Comparison of ENCODE assay signal across 8 cellular contexts in the genomic region with DNA sequence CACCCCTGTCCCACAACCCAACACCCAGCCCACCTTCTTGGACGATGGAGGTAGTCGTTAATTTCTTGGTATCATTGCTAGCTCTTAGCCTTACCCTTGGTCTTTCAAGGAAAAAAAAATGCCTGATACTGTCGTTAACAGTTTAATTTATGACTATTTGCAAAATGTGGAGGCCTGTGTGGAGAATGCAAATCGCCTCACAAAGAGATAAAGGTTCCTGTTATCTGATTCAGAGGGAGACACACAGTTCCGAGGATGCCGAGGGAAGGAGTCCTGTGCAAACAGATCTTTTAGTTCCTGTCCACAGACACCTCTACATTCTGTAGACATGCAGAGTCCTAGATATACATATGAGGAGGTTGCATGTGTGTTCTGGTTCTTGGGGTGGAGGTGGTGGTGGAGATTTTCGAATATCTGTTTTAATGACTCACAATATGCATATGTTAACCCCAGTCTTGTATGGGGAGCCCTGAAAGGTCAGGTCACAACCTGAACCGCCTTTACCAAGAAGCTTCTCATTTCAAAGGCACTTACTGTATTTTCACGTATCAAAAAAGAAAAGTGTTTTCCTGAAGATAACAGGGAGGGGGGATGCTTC. TPM values are rescaled to one million over a fixed set of nuclear protein-coding genes. Genes with fewer than 3 reads are reported as not detected.
DNase-seq lines count a peak whose midpoint lies in the region; ATAC-seq and TF ChIP-seq lines count a peak whose summit lies in the region.

No MANE protein-coding gene starts in this region.

- no peaks in the 10 kb centered on the region for H3K27me3 ChIP-seq in ascending aorta
- peaks cover 97% of the 10 kb centered on the region for H3K27me3 ChIP-seq in iPS-20b (ENCODE audit: insufficient read depth, low read length)
- H3K27me3 ChIP-seq in smooth muscle cell (ENCODE audit: low read depth), result peaks cover 63% of the 10 kb centered on the region

- H2AFZ ChIP-seq in smooth muscle cell (ENCODE audit: low read depth), result no peak overlapping the region

- 38% methylated on average over 9 of the region's 9 CpGs for WGBS in smooth muscle cell (ENCODE audit: low lambda C conversion rate)

- H3K9ac ChIP-seq in iPS-20b (ENCODE audit: low read depth, low read length) (no peak overlapping the region), smooth muscle cell (ENCODE audit: low read depth) (no peak overlapping the region)

- H3K36me3 Mint-ChIP-seq in activated T-cell treated with anti-CD3 and anti-CD28 coated beads, Interleukin-2, amount 50 U/mL, for 4 hours (ENCODE audit: insufficient read depth), result no peaks in the 10 kb centered on the region

- TF ChIP-seq CTCF in HEK293 (tag by site-specific recombination; IDR thresholded peaks at IDR 0.05), result no peak
- no peak for TF ChIP-seq CTCF in ascending aorta (IDR thresholded peaks at IDR 0.05)
- TF ChIP-seq CTCF in smooth muscle cell (IDR thresholded peaks at IDR 0.05; ENCODE audit: borderline replicate concordance, insufficient read depth, poor library complexity, severe bottlenecking), result no peak

- no peak overlapping the region for H3K4me3 Mint-ChIP-seq in activated T-cell treated with anti-CD3 and anti-CD28 coated beads, Interleukin-2, amount 50 U/mL, for 4 hours

- intact Hi-C loops in ascending aorta (cut with DNase I), result loop anchor here (10.0 kb wide), 2 partner anchors 461 to 921 kb away; no protein-coding TSS in a partner anchor

- H3F3A ChIP-seq in smooth muscle cell (ENCODE audit: low read depth), result no peaks in the 10 kb centered on the region

- H3K36me3 ChIP-seq in HEK293 (ENCODE audit: control insufficient read depth in 2 of 2, insufficient read depth in 1 of 2, low read length in 2 of 2), result peaks cover 3 to 39% of the 10 kb centered on the region in 2 experiments; a peak in 2 of 3 replicates
- peaks cover 4 to 34% of the 10 kb centered on the region in 2 donors for H3K36me3 ChIP-seq in ascending aorta
- no peaks in the 10 kb centered on the region for H3K36me3 ChIP-seq in iPS-20b (ENCODE audit: insufficient read depth, low read depth, low read length)
- H3K36me3 ChIP-seq in smooth muscle cell (ENCODE audit: low read depth), result no peaks in the 10 kb centered on the region

- peaks cover 55% of the 10 kb centered on the region for H3K79me2 ChIP-seq in smooth muscle cell (ENCODE audit: low read depth)

- H3K4me1 Mint-ChIP-seq in activated T-cell treated with anti-CD3 and anti-CD28 coated beads, Interleukin-2, amount 50 U/mL, for 4 hours (ENCODE audit: low read depth), result peaks cover 9% of the 10 kb centered on the region

- H4K20me1 ChIP-seq in smooth muscle cell (ENCODE audit: low read depth), result peaks cover 49% of the 10 kb centered on the region

- H3K9me3 Mint-ChIP-seq in activated T-cell treated with anti-CD3 and anti-CD28 coated beads, Interleukin-2, amount 50 U/mL, for 4 hours, result no peaks in the 10 kb centered on the region

- POLR2A ChIA-PET in HEK293 (lab: Yijun Ruan, JAX), result interaction anchor here (0.6 to 3.1 kb wide), 10 partner anchors 9 to 1787 kb away, joined by 3 to 24 read pairs (median 4); no protein-coding TSS in a partner anchor

- H3K9me3 ChIP-seq in HEK293 (ENCODE audit: control insufficient read depth, insufficient read depth, low read depth, low read length) (no peaks in the 10 kb centered on the region), ascending aorta (no peaks in the 10 kb centered on the region), iPS-20b (ENCODE audit: insufficient read depth, low read depth, low read length) (no peaks in the 10 kb centered on the region; the same call in 1 of the 2 replicates), smooth muscle cell (replicated peaks; ENCODE audit: low read depth) (no peaks in the 10 kb centered on the region)

- H3K27me3 Mint-ChIP-seq in activated T-cell treated with anti-CD3 and anti-CD28 coated beads, Interleukin-2, amount 50 U/mL, for 4 hours (ENCODE audit: low read depth), result peaks cover 82% of the 10 kb centered on the region

- H3K4me3 ChIP-seq in HEK293 (ENCODE audit: low read depth, low read length) (peak overlapping the region; percentile 86), ascending aorta (peak overlapping the region; percentile 95), iPS-20b (ENCODE audit: low read length) (peak overlapping the region; percentile 47), smooth muscle cell (peak overlapping the region; percentile 79)

- no peak for ATAC-seq in activated T-cell treated with anti-CD3 and anti-CD28 coated beads, Interleukin-2, amount 50 U/mL, for 4 hours
- no peak for ATAC-seq in HG02870 (IDR thresholded peaks at IDR 0.05; ENCODE audit: unreplicated experiment)

- DNase-seq in ascending aorta (ENCODE audit: low spot score in 2 of 2), result no peak
- no peak for DNase-seq in smooth muscle cell (lab: John Stamatoyannopoulos, UW; ENCODE audit: unreplicated experiment)
- no peak for DNase-seq in activated T-cell treated with anti-CD3 and anti-CD28 coated beads, Interleukin-2, amount 50 U/mL, for 4 hours
- no peak for DNase-seq in nucleus accumbens (lab: John Stamatoyannopoulos, UW)
- DNase-seq in substantia nigra (lab: John Stamatoyannopoulos, UW), result no peak

- peak overlapping the region; percentile 96 for H3K4me2 ChIP-seq in smooth muscle cell

- CTCF ChIA-PET in HEK293 (lab: Yijun Ruan, JAX), result interaction anchor here (0.7 to 3.9 kb wide), 8 partner anchors 9 to 1558 kb away, joined by 3 to 23 read pairs (median 3); no protein-coding TSS in a partner anchor

- H3K27ac ChIP-seq in HEK293 (ENCODE audit: extremely low read depth, low read depth, low read length) (peak overlapping the region; percentile 99), ascending aorta (peak overlapping the region; percentile 91), iPS-20b (ENCODE audit: low read length) (no peak overlapping the region), smooth muscle cell (ENCODE audit: low read depth) (no peak overlapping the region), substantia nigra (ENCODE audit: low read depth, low read length, poor library complexity, severe bottlenecking) (no peak overlapping the region)

- peaks cover 15% of the 10 kb centered on the region; the same call in 1 of the 2 replicates for H3K4me1 ChIP-seq in HEK293 (ENCODE audit: control insufficient read depth, insufficient read depth, low read length)
- peaks cover 0 to 3% of the 10 kb centered on the region in 2 donors for H3K4me1 ChIP-seq in ascending aorta
- H3K4me1 ChIP-seq in iPS-20b (ENCODE audit: insufficient read depth, low read length), result peaks cover 37% of the 10 kb centered on the region
- peaks cover 43% of the 10 kb centered on the region for H3K4me1 ChIP-seq in smooth muscle cell (ENCODE audit: low read depth)

TF ChIP-seq in HEK293, 187 proteins besides CTCF, POLR2A, EP300 and RAD21:
- TF ChIP-seq ZNF791 (tag by site-specific recombination; IDR thresholded peaks at IDR 0.05), result no peak
- TF ChIP-seq ZFP37 (tag by site-specific recombination; IDR thresholded peaks at IDR 0.05), result no peak
- TF ChIP-seq ZNF670 (tag by site-specific recombination; IDR thresholded peaks at IDR 0.05; ENCODE audit: low read depth), result no peak
- TF ChIP-seq, protein P1, sequence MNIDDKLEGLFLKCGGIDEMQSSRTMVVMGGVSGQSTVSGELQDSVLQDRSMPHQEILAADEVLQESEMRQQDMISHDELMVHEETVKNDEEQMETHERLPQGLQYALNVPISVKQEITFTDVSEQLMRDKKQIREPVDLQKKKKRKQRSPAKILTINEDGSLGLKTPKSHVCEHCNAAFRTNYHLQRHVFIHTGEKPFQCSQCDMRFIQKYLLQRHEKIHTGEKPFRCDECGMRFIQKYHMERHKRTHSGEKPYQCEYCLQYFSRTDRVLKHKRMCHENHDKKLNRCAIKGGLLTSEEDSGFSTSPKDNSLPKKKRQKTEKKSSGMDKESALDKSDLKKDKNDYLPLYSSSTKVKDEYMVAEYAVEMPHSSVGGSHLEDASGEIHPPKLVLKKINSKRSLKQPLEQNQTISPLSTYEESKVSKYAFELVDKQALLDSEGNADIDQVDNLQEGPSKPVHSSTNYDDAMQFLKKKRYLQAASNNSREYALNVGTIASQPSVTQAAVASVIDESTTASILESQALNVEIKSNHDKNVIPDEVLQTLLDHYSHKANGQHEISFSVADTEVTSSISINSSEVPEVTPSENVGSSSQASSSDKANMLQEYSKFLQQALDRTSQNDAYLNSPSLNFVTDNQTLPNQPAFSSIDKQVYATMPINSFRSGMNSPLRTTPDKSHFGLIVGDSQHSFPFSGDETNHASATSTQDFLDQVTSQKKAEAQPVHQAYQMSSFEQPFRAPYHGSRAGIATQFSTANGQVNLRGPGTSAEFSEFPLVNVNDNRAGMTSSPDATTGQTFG (tag by site-specific recombination; IDR thresholded peaks at IDR 0.05; ENCODE audit: borderline replicate concordance), result no peak
- TF ChIP-seq ZNF133 (tag by site-specific recombination; IDR thresholded peaks at IDR 0.05), result no peak
- TF ChIP-seq ZFP69B (tag by site-specific recombination; IDR thresholded peaks at IDR 0.05), result no peak
- no peak for TF ChIP-seq RBAK (tag by site-specific recombination; IDR thresholded peaks at IDR 0.05)
- no peak for TF ChIP-seq SCRT2 (tag by site-specific recombination; IDR thresholded peaks at IDR 0.05)
- no peak for TF ChIP-seq KLF8 (tag by site-specific recombination; IDR thresholded peaks at IDR 0.05)
- no peak for TF ChIP-seq ZNF26 (tag by site-specific recombination; IDR thresholded peaks at IDR 0.05)
- no peak for TF ChIP-seq ZNF350 (tag by site-specific recombination; IDR thresholded peaks at IDR 0.05)

RNA-seq across cellular contexts. Expression of gene NR2F2, which starts 5.6 kb away (rescaled TPM):
- total RNA-seq in ascending aorta, result 126 TPM
- 4.5 and 9.8 TPM in 2 replicates for total RNA-seq in smooth muscle cell
- polyA plus RNA-seq in smooth muscle cell, result 4.7 and 11.3 TPM in 2 replicates
- total RNA-seq in activated T-cell treated with anti-CD3 and anti-CD28 coated beads, Interleukin-2, amount 50 U/mL, for 4 hours, result under 1 TPM; 0.13 to 0.24 (median 0.15) TPM

Comparison
In these comparisons a context has a peak if more than half of its experiments do, and no peak if none do; other contexts are left out.
1. H3K27ac ChIP-seq: peak in HEK293 (single experiment) and ascending aorta (2 of 2); none in iPS-20b (single experiment), smooth muscle cell (single experiment) and substantia nigra (single experiment).
2. RNA of gene NR2F2, which starts 5.6 kb away (total RNA-seq): 126 TPM in ascending aorta (single experiment); 4.5 to 9.8 TPM in smooth muscle cell and 0.13 to 0.24 TPM in activated T-cell treated with anti-CD3 and anti-CD28 coated beads, Interleukin-2, amount 50 U/mL, for 4 hours; every median in the first group is over 10 times any median in the second.
3. Peak in every context shown above with its lines, with median percentiles within 50 percentile points of each other: H3K4me3 ChIP-seq.